ENCODE assay signal across 8 cellular contexts in the genomic region with DNA sequence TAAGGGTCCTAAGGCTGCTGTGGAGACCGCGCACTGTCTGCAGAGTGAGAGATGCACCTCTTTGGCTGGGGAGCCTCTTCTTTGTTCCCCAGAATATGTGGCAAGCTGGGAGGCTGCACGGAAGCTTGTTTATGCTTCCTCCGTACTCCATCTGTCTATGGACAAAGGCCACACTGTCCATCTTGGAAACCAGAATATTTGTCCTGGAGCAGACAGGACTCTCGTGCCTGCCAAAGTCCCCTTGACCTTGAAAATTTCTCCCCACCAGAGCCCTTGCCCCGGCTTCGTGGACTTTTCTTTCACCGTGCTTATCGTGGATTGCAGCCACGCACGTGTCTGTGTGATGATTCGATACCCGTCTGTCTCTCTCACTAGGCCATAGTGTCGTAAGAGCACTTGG.
"Had no signal": no experiment of that assay in that cellular context is flagged by ENCODE, and none has a peak within 500 bp of the region (broad histone marks: within the 10 kb centered on the region; RNA-seq: fewer than 3 reads in every experiment).

No MANE protein-coding gene starts in this region.

- FAIRE-seq: HTR-8/SVneo, K562 had no signal

- H2AFZ ChIP-seq: GM23248 had no signal

- H3K27ac ChIP-seq: GM23248 had no signal

- ATAC-seq: K562 had no signal

- DNase-seq: GM23248, GOT3, H7, HCEC 1CT, IMR-90, KG1 had no signal

- H3K9ac ChIP-seq: GM23248 had no signal

- H3K4me3 ChIP-seq: GM23248, K562 had no signal
